10 cellular contexts compared by ENCODE assay signal in the genomic region with DNA sequence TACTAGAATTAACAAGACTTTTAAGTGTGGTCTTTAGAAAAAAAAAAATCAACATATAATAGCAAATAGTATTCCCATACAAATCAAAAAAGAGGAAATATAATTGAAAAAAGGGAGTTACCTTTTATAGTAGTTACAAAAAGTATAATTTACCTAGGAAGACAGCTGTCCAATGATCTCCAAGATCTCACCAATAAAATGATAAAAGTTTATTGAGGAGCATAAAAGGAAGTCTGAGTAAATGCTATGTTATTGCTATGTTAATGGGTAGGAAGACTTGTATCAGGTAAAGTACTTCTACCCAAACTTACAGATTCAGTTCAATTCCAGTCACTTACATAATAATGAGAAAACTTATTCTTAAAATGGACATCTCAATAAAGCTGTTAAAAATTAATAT.
"Had no signal": no experiment of that assay in that cellular context is flagged by ENCODE, and none has a peak within 500 bp of the region (broad histone marks: within the 10 kb centered on the region; RNA-seq: fewer than 3 reads in every experiment).

No MANE protein-coding gene starts in this region.

- H3K9me3 Mint-ChIP-seq: HFFc6 had no signal

- H3K4me1 ChIP-seq: HAP-1 had no signal

- H3K36me3 ChIP-seq: HAP-1 had no signal

- ATAC-seq: HCT116, K562 had no signal

- H3K9ac ChIP-seq: GM23248 had no signal

- H3K27ac ChIP-seq: GM23248, HL-60 had no signal

- H3K27ac Mint-ChIP-seq: HFFc6 had no signal

- H3K4me3 ChIP-seq: GM23248, HAP-1, K562 had no signal

- H2AFZ ChIP-seq: GM23248 had no signal

- H3K9me3 ChIP-seq: HAP-1 had no signal

- DNase-seq: GM23248, GOT3, H7, HFFc6, IMR-90, KG1 had no signal

- H3K4me3 Mint-ChIP-seq: HFFc6 had no signal

- FAIRE-seq: K562 had no signal
